14 cellular contexts compared by ENCODE assay signal in the genomic region with DNA sequence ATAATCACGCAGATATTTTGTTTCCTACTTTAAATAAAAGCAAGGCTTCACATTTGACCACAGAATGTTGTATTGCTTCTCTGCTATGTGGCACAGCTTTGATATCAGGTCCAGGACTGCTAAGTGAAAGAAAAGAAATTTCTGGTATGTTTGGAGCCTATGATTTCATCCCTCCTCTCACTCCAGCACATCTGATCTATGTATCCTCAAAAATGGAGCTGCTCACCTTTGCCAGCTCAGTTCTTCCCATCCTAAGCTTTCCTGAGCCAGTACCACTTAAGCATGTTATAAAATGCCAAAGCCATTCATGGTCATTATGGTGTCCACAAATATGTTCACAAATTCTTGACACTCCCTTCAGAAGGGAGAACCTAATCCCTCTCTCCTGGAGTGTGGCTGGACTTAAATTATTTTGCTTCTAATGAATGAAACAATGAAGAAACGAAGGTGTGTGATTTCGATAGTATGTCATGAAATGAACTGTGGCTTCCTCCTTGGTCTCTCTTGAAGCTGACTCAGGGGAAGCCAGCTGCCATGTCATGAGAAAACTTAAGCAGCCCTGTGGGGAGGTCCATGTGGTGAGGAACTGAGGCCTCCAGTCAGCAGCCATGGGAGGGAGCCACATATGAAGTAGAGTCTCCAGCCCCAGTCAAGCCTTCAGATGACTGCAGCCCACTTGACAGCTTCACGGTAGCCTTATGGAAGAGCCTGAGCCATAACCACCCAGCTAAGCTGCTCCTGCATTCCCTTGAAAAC.
DNase-seq lines count a peak whose midpoint lies in the region; ATAC-seq and TF ChIP-seq lines count a peak whose summit lies in the region.
"Had no signal": no experiment of that assay in that cellular context is flagged by ENCODE, and none has a peak within 500 bp of the region (broad histone marks: within the 10 kb centered on the region; RNA-seq: fewer than 3 reads in every experiment).

No MANE protein-coding gene starts in this region.

- DNase-seq in CD1c-positive myeloid dendritic cell (ENCODE audit: extremely low spot score): peak; percentile 28
- DNase-seq in PC-9: no peak
- DNase-seq in fibroblast of the aortic adventitia (ENCODE audit: low read depth): peak; percentile 39
- DNase-seq in T-cell: no peak
- no peak for DNase-seq in pons (ENCODE audit: low spot score)
- DNase-seq in activated naive CD8-positive, alpha-beta T cell treated with anti-CD3 and anti-CD28 coated beads for 36 hours: no peak
- DNase-seq in NCI-H2029 (lab: John Stamatoyannopoulos, UW): no peak
- DNase-seq: C1 segment of cervical spinal cord, MG63, mucosa of descending colon, WERI-Rb-1 had no signal

- no peak overlapping the region for H3K4me2 ChIP-seq in PC-9

- peaks cover 0 to 2% (median 0%) of the 10 kb centered on the region in 3 donors for H3K4me1 Mint-ChIP-seq in T-cell
- peaks cover 4% of the 10 kb centered on the region for H3K4me1 Mint-ChIP-seq in activated naive CD8-positive, alpha-beta T cell treated with anti-CD3 and anti-CD28 coated beads for 36 hours

- BruUV-seq in PC-9 (replicated peaks; lab: Mats Ljungman, UMichigan): no TSS peak

- H3K36me3 ChIP-seq in ACC112 (ENCODE audit: insufficient read depth, low read length) (no peaks in the 10 kb centered on the region), PC-9 (ENCODE audit: low read depth) (no peaks in the 10 kb centered on the region)
- H3K36me3 ChIP-seq: MG63, WERI-Rb-1 had no signal

- peaks cover 0 to 4% (median 0%) of the 10 kb centered on the region in 3 donors for H3K9me3 Mint-ChIP-seq in T-cell
- peaks cover 3% of the 10 kb centered on the region for H3K9me3 Mint-ChIP-seq in activated naive CD8-positive, alpha-beta T cell treated with anti-CD3 and anti-CD28 coated beads for 36 hours

- intact Hi-C loops in PC-9 (cut with micrococcal nuclease; ENCODE audit: unreplicated experiment): no loop called here

- no peak overlapping the region for H3K4me3 ChIP-seq in ACC112 (ENCODE audit: low read depth, low read length)
- H3K4me3 ChIP-seq in PC-9: no peak overlapping the region
- H3K4me3 ChIP-seq in fibroblast of the aortic adventitia (ENCODE audit: low read depth, low read length): no peak overlapping the region
- H3K4me3 ChIP-seq: MG63, mucosa of descending colon had no signal

- H4K20me1 ChIP-seq in PC-9 (ENCODE audit: insufficient read depth): no peaks in the 10 kb centered on the region

- TF ChIP-seq CTCF in PC-9 (conservative IDR thresholded peaks at IDR 0.05): no peak
- no peak for TF ChIP-seq CTCF in fibroblast of the aortic adventitia (IDR thresholded peaks at IDR 0.05; ENCODE audit: insufficient read depth, low read length)

- H3K27ac ChIP-seq in ACC112 (ENCODE audit: low read depth, low read length) (no peak overlapping the region), PC-9 (peak overlapping the region; percentile 18; the same call in 1 of the 2 replicates)
- H3K27ac ChIP-seq: WERI-Rb-1 had no signal

- H3K4me1 ChIP-seq in ACC112 (ENCODE audit: control insufficient read depth, insufficient read depth, low read length, unreplicated experiment) (peaks cover 20% of the 10 kb centered on the region), PC-9 (replicated peaks; ENCODE audit: insufficient read depth) (peaks cover 9% of the 10 kb centered on the region)

- no peak for ATAC-seq in T-cell (replicated peaks in 1 of 4)

- H3K27me3 ChIP-seq in ACC112 (ENCODE audit: insufficient read depth, low read length) (no peaks in the 10 kb centered on the region), PC-9 (ENCODE audit: insufficient read depth, low read depth) (no peaks in the 10 kb centered on the region)
- H3K27me3 ChIP-seq: MG63 had no signal

- POLR2A ChIA-PET in PC-9 (lab: Charles Lee; ENCODE audit: unreplicated experiment) (no interaction called here), T-cell (lab: Charles Lee) (no interaction called here)

- CTCF ChIA-PET in PC-9 (lab: Charles Lee) (no interaction called here), T-cell (lab: Charles Lee) (no interaction called here)

- H3K4me3 Mint-ChIP-seq in T-cell: no peak overlapping the region
- H3K4me3 Mint-ChIP-seq in activated naive CD8-positive, alpha-beta T cell treated with anti-CD3 and anti-CD28 coated beads for 36 hours: no peak overlapping the region
- H3K4me3 Mint-ChIP-seq: activated naive CD8-positive, alpha-beta T cell had no signal

- H3F3A ChIP-seq in PC-9 (ENCODE audit: insufficient read depth, low read depth): peaks cover 7% of the 10 kb centered on the region; the same call in 1 of the 2 replicates

- H3K27ac Mint-ChIP-seq in T-cell: no peak overlapping the region
- H3K27ac Mint-ChIP-seq in activated naive CD8-positive, alpha-beta T cell treated with anti-CD3 and anti-CD28 coated beads for 36 hours: no peak overlapping the region
- H3K27ac Mint-ChIP-seq: activated naive CD8-positive, alpha-beta T cell; progenitor cell of endocrine pancreas had no signal

- H3K79me2 ChIP-seq in ACC112 (ENCODE audit: control insufficient read depth, insufficient read depth, low read length, unreplicated experiment): no peaks in the 10 kb centered on the region
- H3K79me2 ChIP-seq in PC-9 (ENCODE audit: low read depth): peaks cover 7% of the 10 kb centered on the region; the same call in 1 of the 2 replicates

- no peaks in the 10 kb centered on the region for H3K9me2 ChIP-seq in PC-9 (ENCODE audit: insufficient read depth)

- no peaks in the 10 kb centered on the region for H3K36me3 Mint-ChIP-seq in T-cell
- H3K36me3 Mint-ChIP-seq in activated naive CD8-positive, alpha-beta T cell treated with anti-CD3 and anti-CD28 coated beads for 36 hours: peaks cover 9% of the 10 kb centered on the region

- no peaks in the 10 kb centered on the region for H3K9me3 ChIP-seq in PC-9 (ENCODE audit: insufficient read depth, low read depth)
- H3K9me3 ChIP-seq: MG63, mucosa of descending colon had no signal

- peak overlapping the region; percentile 43 for H2AFZ ChIP-seq in ACC112 (ENCODE audit: low read length, unreplicated experiment)
- H2AFZ ChIP-seq in PC-9: no peak overlapping the region

- H3K27me3 Mint-ChIP-seq in T-cell: no peaks in the 10 kb centered on the region
- H3K27me3 Mint-ChIP-seq in activated naive CD8-positive, alpha-beta T cell treated with anti-CD3 and anti-CD28 coated beads for 36 hours: peaks cover 4% of the 10 kb centered on the region
- H3K27me3 Mint-ChIP-seq: activated naive CD8-positive, alpha-beta T cell; progenitor cell of endocrine pancreas had no signal

Comparison
In these comparisons a context has a peak if more than half of its experiments do, and no peak if none do; other contexts are left out.
1. DNase-seq: peak in CD1c-positive myeloid dendritic cell (single experiment) and fibroblast of the aortic adventitia (single experiment); none in PC-9 (0 of 2), T-cell (0 of 34), pons (single experiment), activated naive CD8-positive, alpha-beta T cell treated with anti-CD3 and anti-CD28 coated beads for 36 hours (single experiment) and NCI-H2029 (single experiment).